ENCODE assay signal across 8 cellular contexts in genomic region chr2:215149060-215149459, GRCh38. TPM values are rescaled to one million over a fixed set of nuclear protein-coding genes. Genes with fewer than 3 reads are reported as not detected.
"Had no signal": no experiment of that assay in that cellular context is flagged by ENCODE, and none has a peak within 500 bp of the region (broad histone marks: within the 10 kb centered on the region; RNA-seq: fewer than 3 reads in every experiment).

No MANE protein-coding gene starts in this region.

- H2AFZ ChIP-seq: GM23248 had no signal

- ATAC-seq: HCT116 had no signal

- H3K27ac ChIP-seq: GM23248, HL-60 had no signal

- H3K27ac Mint-ChIP-seq: HFFc6 had no signal

- DNase-seq: GM23248, GOT3, H7, HFFc6, IMR-90 had no signal

- H3K9me3 Mint-ChIP-seq: HFFc6 had no signal

- H3K4me1 ChIP-seq: HAP-1 had no signal

- H3K36me3 ChIP-seq: HAP-1 had no signal

- H3K4me3 ChIP-seq: GM23248, HAP-1 had no signal

- H3K9me3 ChIP-seq: HAP-1 had no signal

- H3K9ac ChIP-seq: GM23248 had no signal

- H3K4me3 Mint-ChIP-seq: HFFc6 had no signal

RNA-seq across cellular contexts. Expression of gene ABCA12, which starts 10.6 kb away (rescaled TPM):
- total RNA-seq: GM23248, H7 had no signal
